In the genomic region with DNA sequence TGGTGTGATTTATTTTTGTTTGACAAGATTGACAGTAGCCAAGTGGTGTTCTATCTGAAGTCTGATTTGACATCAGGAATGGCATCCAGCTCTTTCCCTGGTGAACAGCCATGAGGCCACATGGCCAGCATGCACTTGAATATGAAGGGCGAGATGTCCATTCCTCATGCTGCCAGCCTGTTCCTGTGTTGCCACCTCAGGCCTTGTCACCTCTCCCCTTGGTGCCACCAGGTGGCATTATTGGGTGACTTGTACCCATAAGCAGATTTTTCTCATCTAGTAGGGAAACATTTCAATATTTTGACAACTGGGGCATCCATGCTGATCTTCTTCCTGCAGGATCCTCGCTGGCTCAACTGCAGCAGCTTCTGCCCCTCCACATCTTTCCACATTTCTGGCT, we compare ENCODE assay signal across 9 cellular contexts.
DNase-seq lines count a peak whose midpoint lies in the region; ATAC-seq, FAIRE-seq and TF ChIP-seq lines count a peak whose summit lies in the region.
"Had no signal": no experiment of that assay in that cellular context is flagged by ENCODE, and none has a peak within 500 bp of the region (broad histone marks: within the 10 kb centered on the region; RNA-seq: fewer than 3 reads in every experiment).

No MANE protein-coding gene starts in this region.

- no peak overlapping the region for H3K27ac ChIP-seq in pancreas

- intact Hi-C loops in pancreas (cut with DNase I): no loop called here
- intact Hi-C loops in posterior cingulate gyrus (cut with DNase I): no loop called here

- H3K4me3 ChIP-seq in astrocyte of the cerebellum (ENCODE audit: low read depth, low read length) (no peak overlapping the region), pancreas (no peak overlapping the region)

- H3K36me3 ChIP-seq in pancreas: no peaks in the 10 kb centered on the region

- TF ChIP-seq CTCF in astrocyte of the cerebellum (IDR thresholded peaks at IDR 0.05; ENCODE audit: low read depth, low read length, missing control alignments): peak; percentile 17
- TF ChIP-seq CTCF in pancreas (IDR thresholded peaks at IDR 0.05): peak in 3 of 4 donors; percentile 20 to 24 (median 21)

- FAIRE-seq in pancreas (lab: Jason Lieb, UNC): no peak
- no peak for FAIRE-seq in urothelium cell line (lab: Jason Lieb, UNC)

- WGBS in pancreas, 2 donors: 70 to 82% methylated on average over 2 of the region's 2 CpGs

- ATAC-seq in pancreas: peak in 3 of 4 donors; percentile 69 to 88 (median 82)
- ATAC-seq in GM21786 (IDR thresholded peaks at IDR 0.05; ENCODE audit: unreplicated experiment): no peak

- in situ Hi-C loops in astrocyte of the cerebellum (cut with HindIII; ENCODE audit: low sequenced_read_pairs): no loop called here

- no peaks in the 10 kb centered on the region for H3K4me1 ChIP-seq in pancreas

- no peaks in the 10 kb centered on the region for H3K9me3 ChIP-seq in pancreas

- peak; percentile 35 for DNase-seq in NCI-H82 (lab: John Stamatoyannopoulos, UW)
- no peak for DNase-seq in NCI-H82 treated with DMSO at 0.1 percent for 48 hours (lab: John Stamatoyannopoulos, UW; ENCODE audit: unreplicated experiment)
- DNase-seq in NCI-H1417 (lab: John Stamatoyannopoulos, UW): peak; percentile 26 to 87 (median 65)
- DNase-seq in astrocyte of the cerebellum (ENCODE audit: low read depth): no peak
- DNase-seq in pancreas: peak in 2 of 6 donors; percentile 19 to 46
- no peak for DNase-seq in urothelium cell line (ENCODE audit: low spot score)
- no peak for DNase-seq in posterior cingulate gyrus
- DNase-seq: stimulated activated CD4-positive, alpha-beta T cell treated with anti-CD3 and anti-CD28 coated beads, Interleukin-4, amount 100 ng/mL, for 4 hours had no signal

- no peaks in the 10 kb centered on the region for H3K27me3 ChIP-seq in pancreas

Comparison
In these comparisons a context has a peak if more than half of its experiments do, and no peak if none do; other contexts are left out.
1. DNase-seq: peak in NCI-H82 (single experiment) and NCI-H1417 (3 of 3); none in NCI-H82 treated with DMSO at 0.1 percent for 48 hours (single experiment), astrocyte of the cerebellum (single experiment), urothelium cell line (single experiment) and posterior cingulate gyrus (0 of 10).